ENCODE assay signal across 5 cellular contexts in genomic region chr1:108495008-108495407, GRCh38. TPM values are rescaled to one million over a fixed set of nuclear protein-coding genes. Genes with fewer than 3 reads are reported as not detected.
"Had no signal": no experiment of that assay in that cellular context is flagged by ENCODE, and none has a peak within 500 bp of the region (broad histone marks: within the 10 kb centered on the region; RNA-seq: fewer than 3 reads in every experiment).

No MANE protein-coding gene starts in this region.

RNA-seq across cellular contexts. Expression of gene NBPF6, which starts 44.9 kb away (rescaled TPM):
- total RNA-seq: OCI-LY7, Right ventricle myocardium inferior, Right ventricle myocardium superior, SJSA1, SK-MEL-5 had no signal
